ENCODE assay signal across 8 cellular contexts in genomic region chr18:12702221-12703095, GRCh38. TPM values are rescaled to one million over a fixed set of nuclear protein-coding genes. Genes with fewer than 3 reads are reported as not detected.
DNase-seq lines count a peak whose midpoint lies in the region; ATAC-seq, FAIRE-seq and TF ChIP-seq lines count a peak whose summit lies in the region.

CEP76 (minus strand) TSS chr18:12702723; CDS start chr18:12702548, 175 bp downstream.
PSMG2 (plus strand) TSS chr18:12703042; CDS start chr18:12703108, 66 bp downstream.

- H3K4me2 ChIP-seq in keratinocyte (ENCODE audit: control insufficient read depth, extremely low read depth, insufficient read depth, low read depth, low read length) = peak within 1 kb of the TSS; percentile 84

- dilution Hi-C loops in keratinocyte (cut with MboI; ENCODE audit: extremely low pct_ligation_motif_present, low sequenced_read_pairs) = no loop called here

- H3K4me1 ChIP-seq in keratinocyte (ENCODE audit: control insufficient read depth, extremely low read depth, insufficient read depth, low read length) = peaks cover 26% of the 10 kb centered on the region

- peak within 1 kb of the TSS; percentile 96 for H2AFZ ChIP-seq in keratinocyte (ENCODE audit: control insufficient read depth, low read length)

- H3K36me3 ChIP-seq in keratinocyte (ENCODE audit: control insufficient read depth in 2 of 2, extremely low read depth in 1 of 2, insufficient read depth in 2 of 2, low read length in 2 of 2) = peaks cover 4 to 5% of the 10 kb centered on the region in 2 experiments

- peak within 1 kb of the TSS; percentile 99 for H3K9ac ChIP-seq in keratinocyte (ENCODE audit: control insufficient read depth, extremely low read depth, insufficient read depth, low read length)

- no peaks in the 10 kb centered on the region for H3K27me3 ChIP-seq in keratinocyte (ENCODE audit: control insufficient read depth, extremely low read depth, insufficient read depth, low read length)

- peak within 1 kb of the TSS; percentile 99 for H3K27ac ChIP-seq in caudate nucleus (ENCODE audit: low read depth, low read length)
- H3K27ac ChIP-seq in keratinocyte (ENCODE audit: control insufficient read depth, insufficient read depth, low read length) = peak within 1 kb of the TSS; percentile 97

- peaks cover 2% of the 10 kb centered on the region for H3K9me1 ChIP-seq in keratinocyte (ENCODE audit: control insufficient read depth, extremely low read depth, insufficient read depth, low read length)

- no peak for FAIRE-seq in keratinocyte (lab: Jason Lieb, UNC)

- peak; percentile 96 for DNase-seq in AG08395 (ENCODE audit: low spot score)
- peak; percentile 51 for DNase-seq in NCI-H446 treated with DMSO at 0.1 percent for 48 hours (lab: John Stamatoyannopoulos, UW)
- DNase-seq in activated CD4-positive, CD25-positive, alpha-beta regulatory T cell treated with anti-CD3 and anti-CD28 coated beads, Interleukin-2, amount 50 U/mL, for 16 hours (ENCODE audit: low read depth, low spot score) = peak; percentile 61
- peak in 60 of 61 donors; percentile 19 to 95 (median 80) for DNase-seq in caudate nucleus (lab: John Stamatoyannopoulos, UW)
- DNase-seq in keratinocyte (ENCODE audit: low read depth, low spot score) = no peak
- peak; percentile 68 to 84 (median 68) for DNase-seq in stimulated activated CD4-positive, alpha-beta T cell treated with anti-CD3 and anti-CD28 coated beads, Interleukin-12 subunit alpha, Interleukin-12 subunit beta, amount 100 ng/mL, for 48 hours (ENCODE audit: low read depth in 2 of 3, low spot score in 1 of 3)

- peak; percentile 86 for ATAC-seq in GM18907 (IDR thresholded peaks at IDR 0.05; ENCODE audit: unreplicated experiment)
- ATAC-seq in HG03135 (IDR thresholded peaks at IDR 0.05; ENCODE audit: unreplicated experiment) = peak; percentile 79

- no peaks in the 10 kb centered on the region for H3K9me3 ChIP-seq in keratinocyte (ENCODE audit: control insufficient read depth, low read depth, low read length)

- H3K79me2 ChIP-seq in keratinocyte (ENCODE audit: control insufficient read depth, insufficient read depth, low read length) = peaks cover 49% of the 10 kb centered on the region

- no peaks in the 10 kb centered on the region for H4K20me1 ChIP-seq in keratinocyte (ENCODE audit: control insufficient read depth, extremely low read depth, insufficient read depth, low read length)

- peak within 1 kb of the TSS; percentile 69 to 97 (median 90) for H3K4me3 ChIP-seq in keratinocyte (ENCODE audit: control insufficient read depth in 2 of 3, extremely low read depth in 1 of 3, insufficient read depth in 2 of 3, low read depth in 1 of 3, low read length in 3 of 3)

- no peak for TF ChIP-seq CTCF in keratinocyte (optimal IDR thresholded peaks at IDR 0.05 in 1 of 3, IDR thresholded peaks at IDR 0.05 in 1 of 3, conservative IDR thresholded peaks at IDR 0.05 in 1 of 3; ENCODE audit: extremely low read depth in 1 of 3, insufficient read depth in 2 of 3, low read length in 3 of 3)

RNA-seq across cellular contexts. Expression of gene CEP76, which starts in this region (rescaled TPM):
- polyA plus RNA-seq in keratinocyte = 7.5 to 10.7 TPM (median 8.3 TPM) in 3 replicates
- polyA plus RNA-seq in keratinocyte (2011; ENCODE audit: low read depth) = 12.5 TPM
- 5.2 and 9.9 TPM in 2 replicates for polyA plus RNA-seq in keratinocyte (2011; cell fraction: cytosol; rRNA removed)
- 10.3 and 12.0 TPM in 2 replicates for polyA plus RNA-seq in keratinocyte (2011; cell fraction: nucleus; rRNA removed)
- 5.0 and 9.5 TPM in 2 replicates for polyA plus RNA-seq in keratinocyte (2012; ENCODE audit: low replicate concordance)
- polyA minus RNA-seq in keratinocyte = 9.1 to 11.2 TPM (median 11.2 TPM) in 3 replicates
- polyA minus RNA-seq in keratinocyte (2011; cell fraction: cytosol; rRNA and poly(A)+ RNA removed) = 7.1 TPM
- 5.0 and 13.7 TPM in 2 replicates for polyA minus RNA-seq in keratinocyte (2011; cell fraction: nucleus; rRNA and poly(A)+ RNA removed)

RNA-seq across cellular contexts. Expression of gene PSMG2, which starts in this region (rescaled TPM):
- polyA plus RNA-seq in keratinocyte = 40.0 to 69.3 TPM (median 50.7 TPM) in 3 replicates
- polyA plus RNA-seq in keratinocyte (2011; ENCODE audit: low read depth) = 4.0 TPM
- polyA plus RNA-seq in keratinocyte (2011; cell fraction: cytosol; rRNA removed) = 43.4 and 74.3 TPM in 2 replicates
- 29.5 and 36.2 TPM in 2 replicates for polyA plus RNA-seq in keratinocyte (2011; cell fraction: nucleus; rRNA removed)
- 54.3 and 56.5 TPM in 2 replicates for polyA plus RNA-seq in keratinocyte (2012; ENCODE audit: low replicate concordance)
- polyA minus RNA-seq in keratinocyte = 25.7 to 41.6 TPM (median 29.7 TPM) in 3 replicates
- polyA minus RNA-seq in keratinocyte (2011; cell fraction: cytosol; rRNA and poly(A)+ RNA removed) = 34.1 TPM
- 6.5 and 11.8 TPM in 2 replicates for polyA minus RNA-seq in keratinocyte (2011; cell fraction: nucleus; rRNA and poly(A)+ RNA removed)
